13 cellular contexts compared by ENCODE assay signal in the genomic region with DNA sequence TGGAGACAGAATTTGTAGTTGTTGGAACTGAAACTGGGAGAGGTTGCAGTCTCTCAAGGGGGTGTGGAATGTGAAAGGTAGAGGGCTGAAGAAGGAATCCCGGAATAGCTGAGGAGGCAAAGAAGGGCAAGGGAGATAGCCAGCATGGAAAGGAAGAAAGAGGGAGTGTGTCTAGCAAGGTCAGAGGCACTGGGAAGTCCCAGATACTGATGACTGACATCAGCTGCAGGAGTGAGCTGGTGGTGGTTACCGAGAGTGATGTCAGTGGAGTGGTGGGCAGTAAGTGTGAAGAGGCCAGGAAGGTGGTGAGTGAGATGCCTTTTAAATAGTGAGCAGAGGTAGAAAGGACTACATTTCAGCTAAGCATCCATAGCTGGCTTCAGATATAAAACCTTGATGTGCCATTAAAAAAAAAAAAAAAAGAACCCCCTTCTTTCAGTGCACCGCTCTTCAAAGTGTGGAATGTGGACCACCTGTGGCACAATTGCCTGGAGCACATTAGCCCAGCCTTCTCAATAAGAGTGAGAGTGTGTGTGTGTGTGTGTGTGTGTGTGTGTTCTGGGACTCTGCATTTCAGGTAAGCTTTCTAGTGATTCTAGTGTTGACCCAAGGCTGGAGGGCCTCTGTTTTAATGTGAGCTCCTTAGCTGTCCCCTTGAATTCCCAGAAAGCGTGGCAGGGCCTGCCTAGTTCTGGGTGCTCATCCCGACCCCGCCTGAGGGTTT. TPM values are rescaled to one million over a fixed set of nuclear protein-coding genes. Genes with fewer than 3 reads are reported as not detected.
DNase-seq lines count a peak whose midpoint lies in the region; ATAC-seq, FAIRE-seq and TF ChIP-seq lines count a peak whose summit lies in the region.
"Had no signal": no experiment of that assay in that cellular context is flagged by ENCODE, and none has a peak within 500 bp of the region (broad histone marks: within the 10 kb centered on the region; RNA-seq: fewer than 3 reads in every experiment).

No MANE protein-coding gene starts in this region.

- H2AK5ac ChIP-seq in H9 (ENCODE audit: insufficient read length, low read length), result no peak overlapping the region
- H2AK5ac ChIP-seq in mesenchymal stem cell (ENCODE audit: low read length, severe bottlenecking), result no peak overlapping the region

- H3K4me1 ChIP-seq in H9 (ENCODE audit: insufficient read depth, low read length) (no peaks in the 10 kb centered on the region), mesenchymal stem cell (ENCODE audit: control insufficient read depth, insufficient read depth, low read depth, low read length) (peaks cover 3% of the 10 kb centered on the region), small intestine (ENCODE audit: control insufficient read depth in 2 of 2, insufficient read depth in 1 of 2, low read depth in 1 of 2, low read length in 1 of 2) (no peaks in the 10 kb centered on the region)

- H3K9me3 ChIP-seq in H9 (ENCODE audit: control insufficient read depth, low read depth, low read length) (no peaks in the 10 kb centered on the region), mesenchymal stem cell (ENCODE audit: control insufficient read depth, low read length) (no peaks in the 10 kb centered on the region), small intestine (ENCODE audit: control insufficient read depth, low read depth) (no peaks in the 10 kb centered on the region)
- H3K9me3 ChIP-seq: upper lobe of left lung had no signal

- H2AFZ ChIP-seq in H9 (ENCODE audit: low read length), result no peak overlapping the region
- no peak overlapping the region for H2AFZ ChIP-seq in mesenchymal stem cell (ENCODE audit: low read depth, low read length)

- H2BK5ac ChIP-seq in H9 (ENCODE audit: insufficient read length, low read length) (no peak overlapping the region), mesenchymal stem cell (ENCODE audit: low read depth, low read length, poor library complexity, severe bottlenecking) (no peak overlapping the region)

- H3K4me3 ChIP-seq in mesenchymal stem cell (ENCODE audit: insufficient read depth in 1 of 2, low read depth in 1 of 2, low read length in 2 of 2), result no peak overlapping the region
- H3K4me3 ChIP-seq in small intestine (ENCODE audit: low read depth in 1 of 2, low read length in 2 of 2), result no peak overlapping the region
- H3K4me3 ChIP-seq: smooth muscle cell, upper lobe of left lung had no signal

- TF ChIP-seq CTCF in GM10248 (IDR thresholded peaks at IDR 0.05; ENCODE audit: control extremely low read depth, extremely low read depth, low read depth, missing control alignments), result no peak
- no peak for TF ChIP-seq CTCF in H9 (conservative IDR thresholded peaks at IDR 0.05)

- no peak overlapping the region for H3K18ac ChIP-seq in H9 (ENCODE audit: insufficient read length, low read depth, low read length)
- H3K18ac ChIP-seq in mesenchymal stem cell (ENCODE audit: low read depth in 1 of 2, low read length in 2 of 2), result no peak overlapping the region

- H3K27ac Mint-ChIP-seq in H9, result peak overlapping the region in 2 of 3 experiments; percentile 37 to 56; a peak in 3 of 7 replicates
- peak overlapping the region; percentile 80 to 81 for H3K27ac Mint-ChIP-seq in natural killer cell treated with Interleukin-12 subunit alpha and Interleukin-12 subunit beta and Interleukin-15 and Interleukin-18, amount 100 ng/mL, for 72 hours

- no peak overlapping the region for H2BK15ac ChIP-seq in H9 (ENCODE audit: low read depth, low read length)
- H2BK15ac ChIP-seq in mesenchymal stem cell (ENCODE audit: low read depth, poor library complexity, severe bottlenecking), result no peak overlapping the region

- WGBS in H9 (ENCODE audit: extremely low coverage, insufficient read length, low lambda C conversion rate), result no CpG with 5 or more reads among the region's 6 CpGs
- 98% methylated on average over 6 of the region's 6 CpGs for WGBS in mesenchymal stem cell
- WGBS in small intestine, 3 donors, result 90 to 93% (median 91%) methylated on average over 6 of the region's 6 CpGs

- no peak overlapping the region for H4K91ac ChIP-seq in H9 (ENCODE audit: insufficient read length, low read depth, low read length)
- no peak overlapping the region for H4K91ac ChIP-seq in mesenchymal stem cell (ENCODE audit: low read length)

- H3K9me3 Mint-ChIP-seq in H9, result no peaks in the 10 kb centered on the region
- H3K9me3 Mint-ChIP-seq in natural killer cell treated with Interleukin-12 subunit alpha and Interleukin-12 subunit beta and Interleukin-15 and Interleukin-18, amount 100 ng/mL, for 72 hours, result no peaks in the 10 kb centered on the region

- H3T11ph ChIP-seq in H9 (ENCODE audit: low read length), result no peak overlapping the region

- H3K27ac ChIP-seq in H9 (ENCODE audit: insufficient read length, low read depth, low read length), result no peak overlapping the region
- no peak overlapping the region for H3K27ac ChIP-seq in mesenchymal stem cell (ENCODE audit: low read length, poor library complexity, severe bottlenecking)
- no peak overlapping the region for H3K27ac ChIP-seq in small intestine (ENCODE audit: low read depth in 1 of 2, low read length in 1 of 2)
- H3K27ac ChIP-seq: upper lobe of left lung had no signal

- H3K27me3 ChIP-seq in H9 (ENCODE audit: insufficient read depth, low read length) (no peaks in the 10 kb centered on the region), mesenchymal stem cell (ENCODE audit: control insufficient read depth in 1 of 2, insufficient read depth in 1 of 2, low read length in 2 of 2) (no peaks in the 10 kb centered on the region), small intestine (ENCODE audit: control insufficient read depth in 2 of 2, insufficient read depth in 2 of 2, low read length in 2 of 2) (no peaks in the 10 kb centered on the region)
- H3K27me3 ChIP-seq: upper lobe of left lung had no signal

- H3K23ac ChIP-seq in H9 (ENCODE audit: insufficient read length, low read depth, low read length) (no peak overlapping the region), mesenchymal stem cell (ENCODE audit: low read length in 2 of 2) (no peak overlapping the region)

- H3K4ac ChIP-seq in H9 (ENCODE audit: low read depth, low read length) (no peak overlapping the region), mesenchymal stem cell (ENCODE audit: low read depth in 1 of 2, low read length in 2 of 2) (no peak overlapping the region)

- no peak for FAIRE-seq in small intestine (lab: Jason Lieb, UNC)
- FAIRE-seq: H54 had no signal

- no peaks in the 10 kb centered on the region for H3K79me2 ChIP-seq in H9 (ENCODE audit: insufficient read depth, low read length)

- no peak overlapping the region for H4K5ac ChIP-seq in H9 (ENCODE audit: insufficient read length, low read depth, low read length)

- H3K9ac ChIP-seq in H9 (ENCODE audit: extremely low read depth, insufficient read length, low read length), result no peak overlapping the region
- no peak overlapping the region for H3K9ac ChIP-seq in mesenchymal stem cell (ENCODE audit: low read length)

- H3K36me3 ChIP-seq in mesenchymal stem cell (ENCODE audit: control insufficient read depth in 1 of 2, insufficient read depth in 2 of 2, low read depth in 1 of 2, low read length in 2 of 2), result peaks cover 32 to 73% of the 10 kb centered on the region in 2 experiments
- H3K36me3 ChIP-seq in small intestine (ENCODE audit: control insufficient read depth in 2 of 2, insufficient read depth in 2 of 2, low read length in 2 of 2), result peaks cover 0 to 3% of the 10 kb centered on the region in 2 donors

- peaks cover 4 to 6% of the 10 kb centered on the region in 2 experiments for H3K4me1 Mint-ChIP-seq in H9
- H3K4me1 Mint-ChIP-seq in natural killer cell treated with Interleukin-12 subunit alpha and Interleukin-12 subunit beta and Interleukin-15 and Interleukin-18, amount 100 ng/mL, for 72 hours (ENCODE audit: low read depth in 2 of 2), result peaks cover 18 to 26% of the 10 kb centered on the region in 2 donors

- H3K36me3 Mint-ChIP-seq in H9 (ENCODE audit: insufficient read depth in 1 of 3, low read depth in 3 of 3), result peaks cover 23 to 58% (median 40%) of the 10 kb centered on the region in 3 experiments; a peak in 6 of 7 replicates
- peaks cover 9% of the 10 kb centered on the region for H3K36me3 Mint-ChIP-seq in natural killer cell treated with Interleukin-12 subunit alpha and Interleukin-12 subunit beta and Interleukin-15 and Interleukin-18, amount 100 ng/mL, for 72 hours

- H3K23me2 ChIP-seq in H9 (ENCODE audit: insufficient read length, low read depth, low read length, poor library complexity, severe bottlenecking), result no peaks in the 10 kb centered on the region

- CTCF ChIA-PET in GM10248 (lab: Yijun Ruan, JAX), result interaction anchor here (0.8 to 31.6 kb wide), 6 partner anchors 9 to 62 kb away, joined by 3 to 619 read pairs (median 4); partner anchors contain the start of genes PRMT7, SLC7A6 and SLC7A6OS

- H2BK20ac ChIP-seq in H9 (ENCODE audit: low read depth, low read length, poor library complexity, severe bottlenecking), result no peak overlapping the region

- peak; percentile 99 to 100 for ATAC-seq in natural killer cell treated with Interleukin-12 subunit alpha and Interleukin-12 subunit beta and Interleukin-15 and Interleukin-18, amount 100 ng/mL, for 72 hours
- ATAC-seq: Right ventricle myocardium inferior had no signal

- H3K4me3 Mint-ChIP-seq in H9, result no peak overlapping the region
- H3K4me3 Mint-ChIP-seq in natural killer cell treated with Interleukin-12 subunit alpha and Interleukin-12 subunit beta and Interleukin-15 and Interleukin-18, amount 100 ng/mL, for 72 hours, result peak overlapping the region; percentile 71

- H4K8ac ChIP-seq in H9 (replicated peaks; ENCODE audit: insufficient read length, low read depth, low read length) (no peak overlapping the region), mesenchymal stem cell (ENCODE audit: low read length) (no peak overlapping the region)

- POLR2A ChIA-PET in GM10248 (lab: Yijun Ruan, JAX), result interaction anchor here (0.6 to 0.7 kb wide), 2 partner anchors 218 to 575 kb away, joined by 3 read pairs; no protein-coding TSS in a partner anchor

- H3K56ac ChIP-seq in H9 (ENCODE audit: insufficient read length, low read depth, low read length), result no peak overlapping the region

- H3K14ac ChIP-seq in H9 (ENCODE audit: insufficient read depth, low read length), result no peak overlapping the region
- H3K14ac ChIP-seq in mesenchymal stem cell (ENCODE audit: low read length in 2 of 2), result no peak overlapping the region

- H4K20me1 ChIP-seq in H9 (ENCODE audit: control insufficient read depth, insufficient read depth, insufficient read length), result no peaks in the 10 kb centered on the region

- no peaks in the 10 kb centered on the region for H3K79me1 ChIP-seq in H9 (ENCODE audit: insufficient read depth, low read depth, low read length, poor library complexity, severe bottlenecking)
- peaks cover 23% of the 10 kb centered on the region for H3K79me1 ChIP-seq in mesenchymal stem cell (replicated peaks; ENCODE audit: low read length, poor library complexity, severe bottlenecking)

- DNase-seq in GM10248 (ENCODE audit: extremely low spot score) (peak; percentile 77), H9 (no peak), mesenchymal stem cell (no peak), small intestine (no peak), NCI-H226 (no peak), HUDEP-2 (lab: John Stamatoyannopoulos, UW; ENCODE audit: unreplicated experiment in 76 of 76) (no peak)
- peak in 2 of 3 experiments; percentile 11 to 23 for DNase-seq in activated CD8-positive, alpha-beta memory T cell treated with anti-CD3 and anti-CD28 coated beads for 48 hours (ENCODE audit: low read depth in 2 of 3, low spot score in 2 of 3)
- peak; percentile 86 for DNase-seq in natural killer cell treated with Interleukin-12 subunit alpha and Interleukin-12 subunit beta and Interleukin-15 and Interleukin-18, amount 100 ng/mL, for 72 hours (ENCODE audit: low spot score)
- DNase-seq: NCI-H2107 had no signal

- no peak overlapping the region for H2BK12ac ChIP-seq in H9 (ENCODE audit: insufficient read length, low read depth, low read length)
- no peak overlapping the region for H2BK12ac ChIP-seq in mesenchymal stem cell (ENCODE audit: low read length in 2 of 2)

- no peak overlapping the region for H2BK120ac ChIP-seq in H9 (ENCODE audit: low read depth, low read length, poor library complexity, severe bottlenecking)
- H2BK120ac ChIP-seq in mesenchymal stem cell (ENCODE audit: low read depth, low read length), result no peak overlapping the region

- no peaks in the 10 kb centered on the region for H3K27me3 Mint-ChIP-seq in H9 (ENCODE audit: low read depth)
- H3K27me3 Mint-ChIP-seq in natural killer cell treated with Interleukin-12 subunit alpha and Interleukin-12 subunit beta and Interleukin-15 and Interleukin-18, amount 100 ng/mL, for 72 hours, result no peaks in the 10 kb centered on the region

- H3K4me2 ChIP-seq in H9 (ENCODE audit: insufficient read depth, insufficient read length, low read length) (no peak overlapping the region), mesenchymal stem cell (ENCODE audit: low read length, poor library complexity, severe bottlenecking) (no peak overlapping the region)
- H3K4me2 ChIP-seq: smooth muscle cell had no signal

RNA-seq across cellular contexts. Expression of gene PRMT7, which starts 8.5 kb away (rescaled TPM):
- 56.6 and 57.8 TPM in 2 replicates for total RNA-seq in H9 (2021)
- 10 to 100 TPM; 45.7 to 90.9 TPM for total RNA-seq in natural killer cell treated with Interleukin-12 subunit alpha and Interleukin-12 subunit beta and Interleukin-15 and Interleukin-18, amount 100 ng/mL, for 72 hours
- polyA plus RNA-seq in mesenchymal stem cell (2013, experiment 1 of 2), result 14.6 TPM
- 14.7 TPM for polyA plus RNA-seq in mesenchymal stem cell (2013, experiment 2 of 2)
- polyA plus RNA-seq in small intestine, result 10 to 100 TPM; 13.6 to 26.7 (median 13.8) TPM

RNA-seq across cellular contexts. Expression of gene SLC7A6OS, which starts 8.6 kb away (rescaled TPM):
- total RNA-seq in H9 (2021), result 21.1 and 24.5 TPM in 2 replicates
- total RNA-seq in natural killer cell treated with Interleukin-12 subunit alpha and Interleukin-12 subunit beta and Interleukin-15 and Interleukin-18, amount 100 ng/mL, for 72 hours, result 10 to 100 TPM; 25.8 to 27.9 TPM
- polyA plus RNA-seq in mesenchymal stem cell (2013, experiment 1 of 2), result 7.0 TPM
- 7.0 TPM for polyA plus RNA-seq in mesenchymal stem cell (2013, experiment 2 of 2)
- 1 to 10 TPM; 3.8 to 6.6 (median 5.1) TPM for polyA plus RNA-seq in small intestine

RNA-seq across cellular contexts. Expression of gene SLC7A6, which starts 55.0 kb away (rescaled TPM):
- total RNA-seq in H9 (2021), result 20.1 and 21.1 TPM in 2 replicates
- 100 to 1,000 TPM in 1 of 2 donors, 10 to 100 TPM in 1; 56.2 to 111 TPM for total RNA-seq in natural killer cell treated with Interleukin-12 subunit alpha and Interleukin-12 subunit beta and Interleukin-15 and Interleukin-18, amount 100 ng/mL, for 72 hours
- polyA plus RNA-seq in mesenchymal stem cell (2013, experiment 1 of 2), result 27.0 TPM
- polyA plus RNA-seq in mesenchymal stem cell (2013, experiment 2 of 2), result 34.1 TPM
- 1 to 10 TPM; 2.0 to 8.5 (median 4.9) TPM for polyA plus RNA-seq in small intestine

Comparison
In these comparisons a context has a peak if more than half of its experiments do, and no peak if none do; other contexts are left out.
1. DNase-seq: peak in GM10248 (single experiment), activated CD8-positive, alpha-beta memory T cell treated with anti-CD3 and anti-CD28 coated beads for 48 hours (2 of 3) and natural killer cell treated with Interleukin-12 subunit alpha and Interleukin-12 subunit beta and Interleukin-15 and Interleukin-18, amount 100 ng/mL, for 72 hours (single experiment); none in H9 (single experiment), mesenchymal stem cell (single experiment), small intestine (single experiment), NCI-H226 (single experiment) and HUDEP-2 (0 of 76).